Comparison of ENCODE assay signal across 19 cellular contexts in genomic region chr3:64520334-64520733, GRCh38.
DNase-seq lines count a peak whose midpoint lies in the region; ATAC-seq and TF ChIP-seq lines count a peak whose summit lies in the region.
"Had no signal": no experiment of that assay in that cellular context is flagged by ENCODE, and none has a peak within 500 bp of the region (broad histone marks: within the 10 kb centered on the region; RNA-seq: fewer than 3 reads in every experiment).

No MANE protein-coding gene starts in this region.

- H3K4me3 ChIP-seq in adipocyte (ENCODE audit: low read length) (no peak overlapping the region), right lobe of liver (no peak overlapping the region), HAP-1 (no peak overlapping the region)
- H3K4me3 ChIP-seq: Peyer's patch, SK-N-MC had no signal

- intact Hi-C loops in right lobe of liver (cut with DNase I), result no loop called here

- no peak overlapping the region for H3K27ac ChIP-seq in right lobe of liver
- H3K27ac ChIP-seq: HL-60, Peyer's patch, SK-N-MC had no signal

- peak; percentile 3 for DNase-seq in NCI-H510A treated with DMSO at 0.1 percent for 48 hours (lab: John Stamatoyannopoulos, UW)
- DNase-seq in NCI-H510A (lab: John Stamatoyannopoulos, UW), result no peak
- DNase-seq in adipocyte (ENCODE audit: low read depth), result peak; percentile 41
- no peak for DNase-seq in right lobe of liver
- no peak for DNase-seq in GM13976 (ENCODE audit: low spot score)
- DNase-seq in HAP-1 (ENCODE audit: low spot score in 2 of 2), result no peak
- DNase-seq in NCI-H1436 (lab: John Stamatoyannopoulos, UW), result no peak
- DNase-seq: 8988T, Calu3, Karpas-422, NCI-H1105, NCI-H146, NCI-H1930, NCI-H2107, NCI-H526, Peyer's patch, SIG-M5 had no signal

- H3K9ac ChIP-seq in adipocyte (ENCODE audit: low read length), result no peak overlapping the region

- no peaks in the 10 kb centered on the region for H3K27me3 ChIP-seq in adipocyte (replicated peaks; ENCODE audit: control insufficient read depth, insufficient read depth, low read length)
- no peaks in the 10 kb centered on the region for H3K27me3 ChIP-seq in right lobe of liver
- no peaks in the 10 kb centered on the region for H3K27me3 ChIP-seq in HAP-1 (ENCODE audit: low read depth)
- H3K27me3 ChIP-seq: Peyer's patch had no signal

- H3K9me3 ChIP-seq in adipocyte (ENCODE audit: control insufficient read depth, low read length), result peaks cover 13% of the 10 kb centered on the region
- H3K9me3 ChIP-seq in right lobe of liver, result no peaks in the 10 kb centered on the region
- H3K9me3 ChIP-seq in HAP-1, result no peaks in the 10 kb centered on the region
- H3K9me3 ChIP-seq: Peyer's patch had no signal

- TF ChIP-seq CTCF in right lobe of liver (IDR thresholded peaks at IDR 0.05) (no peak), GM13976 (IDR thresholded peaks at IDR 0.05; ENCODE audit: borderline replicate concordance, control extremely low read depth, extremely low read depth, insufficient read depth, missing control alignments) (no peak)

- no peak for TF ChIP-seq POLR2A in right lobe of liver (IDR thresholded peaks at IDR 0.05)

- in situ Hi-C loops in GM13976 (cut with MboI; ENCODE audit: low sequenced_read_pairs, unreplicated experiment), result no loop called here
- in situ Hi-C loops in HAP-1 (cut with MboI; ENCODE audit: low sequenced_read_pairs), result no loop called here

- H3K36me3 ChIP-seq in adipocyte (ENCODE audit: control insufficient read depth, insufficient read depth, low read length, severe bottlenecking) (peaks cover 29% of the 10 kb centered on the region), right lobe of liver (no peaks in the 10 kb centered on the region), HAP-1 (replicated peaks) (no peaks in the 10 kb centered on the region)
- H3K36me3 ChIP-seq: Peyer's patch had no signal

- 24% methylated on average over 3 of the region's 3 CpGs for WGBS in right lobe of liver (ENCODE audit: insufficient coverage, low coverage, low lambda C conversion rate, missing lambda C conversion rate)

- peaks cover 8% of the 10 kb centered on the region for H3K4me1 ChIP-seq in adipocyte (ENCODE audit: control insufficient read depth, insufficient read depth, low read length)
- H3K4me1 ChIP-seq in right lobe of liver, result peaks cover 0 to 7% (median 0%) of the 10 kb centered on the region in 4 donors
- H3K4me1 ChIP-seq in HAP-1, result no peaks in the 10 kb centered on the region
- H3K4me1 ChIP-seq: Peyer's patch had no signal

- ATAC-seq in right lobe of liver, result peak; percentile 68 to 81 (median 76)

Comparison
In these comparisons a context has a peak if more than half of its experiments do, and no peak if none do; other contexts are left out.
1. DNase-seq: peak in NCI-H510A treated with DMSO at 0.1 percent for 48 hours (single experiment) and adipocyte (single experiment); none in NCI-H510A (single experiment), right lobe of liver (0 of 3), GM13976 (single experiment), HAP-1 (0 of 2) and NCI-H1436 (single experiment).